ENCODE assay signal across 20 cellular contexts in genomic region chr2:40877734-40878288, GRCh38.
"Had no signal": no experiment of that assay in that cellular context is flagged by ENCODE, and none has a peak within 500 bp of the region (broad histone marks: within the 10 kb centered on the region; RNA-seq: fewer than 3 reads in every experiment).

No MANE protein-coding gene starts in this region.

- H3K4me3 ChIP-seq: ovary, spleen, suprapubic skin, tibial artery, upper lobe of right lung had no signal

- ATAC-seq: activated CD4-positive, CD25-positive, alpha-beta regulatory T cell treated with anti-CD3 and anti-CD28 coated beads, Interleukin-2, amount 50 U/mL, for 24 hours; naive thymus-derived CD4-positive, alpha-beta T cell; upper lobe of right lung had no signal

- DNase-seq: activated CD4-positive, alpha-beta T cell treated with anti-CD3 and anti-CD28 coated beads for 48 hours; activated CD4-positive, alpha-beta T cell treated with anti-CD3 and anti-CD28 coated beads, Interleukin-2, amount 50 U/mL, for 48 hours; activated CD8-positive, alpha-beta memory T cell treated with anti-CD3 and anti-CD28 coated beads for 24 hours; activated effector memory CD4-positive, alpha-beta T cell treated with Interleukin-2 at 50 U/mL for 16 hours; activated naive CD4-positive, alpha-beta T cell treated with Interleukin-2 at 50 U/mL for 16 hours; amniotic stem cell; dermis blood vessel endothelial cell; effector CD4-positive, alpha-beta T cell; erythroblast; head of caudate nucleus; hippocampal formation; naive thymus-derived CD4-positive, alpha-beta T cell; ovary; spleen; stimulated activated naive CD4-positive, alpha-beta T cell; T-helper 1 cell; tibial artery; upper lobe of right lung had no signal
